ENCODE assay signal across 10 cellular contexts in genomic region chr12:94147377-94147990, GRCh38. TPM values are rescaled to one million over a fixed set of nuclear protein-coding genes. Genes with fewer than 3 reads are reported as not detected.
DNase-seq lines count a peak whose midpoint lies in the region; ATAC-seq, FAIRE-seq and TF ChIP-seq lines count a peak whose summit lies in the region.
"Had no signal": no experiment of that assay in that cellular context is flagged by ENCODE, and none has a peak within 500 bp of the region (broad histone marks: within the 10 kb centered on the region; RNA-seq: fewer than 3 reads in every experiment).

No MANE protein-coding gene starts in this region.

- no peaks in the 10 kb centered on the region for H3K79me1 ChIP-seq in H1 (ENCODE audit: low read depth, low read length)
- H3K79me1 ChIP-seq in trophoblast cell (ENCODE audit: low read length): no peaks in the 10 kb centered on the region

- H2BK15ac ChIP-seq in H1 (ENCODE audit: low read length): no peak overlapping the region

- H3K27me3 ChIP-seq in DOHH2 (ENCODE audit: control insufficient read depth, low read length) (peaks cover 88% of the 10 kb centered on the region), Loucy (ENCODE audit: insufficient read depth, low read length, poor library complexity, severe bottlenecking) (no peaks in the 10 kb centered on the region), H1 (replicated peaks in 1 of 4; ENCODE audit: control insufficient read depth in 3 of 4, extremely low read depth in 1 of 4, insufficient read depth in 3 of 4, low read length in 3 of 4) (peaks cover 42 to 67% (median 56%) of the 10 kb centered on the region in 4 experiments), trophoblast cell (ENCODE audit: insufficient read depth, low read length) (peaks cover 38% of the 10 kb centered on the region)

- DNase-seq in H1 (ENCODE audit: low read depth in 1 of 2, low spot score in 2 of 2) (peak in 1 of 2 experiments; percentile 41), trophoblast cell (no peak), inferior parietal cortex (ENCODE audit: extremely low spot score) (no peak), NCI-H146 treated with DMSO at 0.1 percent for 48 hours (lab: John Stamatoyannopoulos, UW; ENCODE audit: unreplicated experiment) (no peak), caudate nucleus (lab: John Stamatoyannopoulos, UW) (no peak)
- DNase-seq: NCI-H226 had no signal

- H4K91ac ChIP-seq in H1 (replicated peaks; ENCODE audit: insufficient read length, low read length): no peak overlapping the region
- H4K91ac ChIP-seq in trophoblast cell (ENCODE audit: low read depth, low read length): no peak overlapping the region

- 0 out of 2 replicates have a peak, but pooled peaks cover 3% of the 10 kb centered on the region for H4K20me1 ChIP-seq in DOHH2 (ENCODE audit: control insufficient read depth, insufficient read depth, low read depth, low read length)
- no peaks in the 10 kb centered on the region for H4K20me1 ChIP-seq in Loucy (ENCODE audit: insufficient read depth, low read length, poor library complexity, severe bottlenecking)
- peaks cover 0 to 3% of the 10 kb centered on the region in 2 experiments for H4K20me1 ChIP-seq in H1 (replicated peaks in 1 of 2; ENCODE audit: control insufficient read depth in 1 of 2, insufficient read depth in 2 of 2, low read length in 2 of 2)

- H3K36me3 ChIP-seq in DOHH2 (ENCODE audit: control insufficient read depth, low read length) (no peaks in the 10 kb centered on the region), Loucy (ENCODE audit: insufficient read depth, low read length) (no peaks in the 10 kb centered on the region), H1 (ENCODE audit: control insufficient read depth in 2 of 4, insufficient read depth in 4 of 4, low read length in 3 of 4) (no peaks in the 10 kb centered on the region; a peak in 1 of 8 replicates), trophoblast cell (ENCODE audit: control insufficient read depth in 1 of 2, insufficient read depth in 2 of 2, low read length in 2 of 2) (no peaks in the 10 kb centered on the region)

- H3K14ac ChIP-seq in H1 (ENCODE audit: insufficient read length): no peak overlapping the region
- H3K14ac ChIP-seq in trophoblast cell (ENCODE audit: low read length): no peak overlapping the region

- H3K27ac ChIP-seq in DOHH2 (ENCODE audit: low read depth, low read length) (no peak overlapping the region), H1 (ENCODE audit: low read depth, low read length) (no peak overlapping the region), trophoblast cell (ENCODE audit: low read depth, low read length) (no peak overlapping the region), caudate nucleus (ENCODE audit: low read depth, low read length) (no peak overlapping the region)

- H2BK5ac ChIP-seq in H1 (ENCODE audit: low read depth, low read length) (no peak overlapping the region), trophoblast cell (ENCODE audit: low read depth, low read length, poor library complexity) (no peak overlapping the region)

- H2BK12ac ChIP-seq in H1 (ENCODE audit: low read depth, low read length) (no peak overlapping the region), trophoblast cell (ENCODE audit: low read length) (no peak overlapping the region)

- POLR2A ChIA-PET in H1 (lab: Charles Lee; ENCODE audit: partially characterized antibody): no interaction called here

- H2AK5ac ChIP-seq in H1 (ENCODE audit: low read depth, low read length) (no peak overlapping the region), trophoblast cell (ENCODE audit: low read length) (no peak overlapping the region)

- whole genome bisulfite sequencing in H1 (ENCODE audit: extremely low coverage in 1 of 2, insufficient coverage in 1 of 2, insufficient read length in 1 of 2, insufficient replicate concordance in 2 of 2, low coverage in 1 of 2, low lambda C conversion rate in 2 of 2, missing lambda C conversion rate in 1 of 2), 2 experiments: 53% methylated on average over 13 of the region's 13 CpGs; no CpG with 5 or more reads in 1 of the 2 experiments
- no CpG with 5 or more reads among the region's 13 CpGs for WGBS in trophoblast cell (ENCODE audit: extremely low coverage, insufficient coverage, insufficient read length)

- H2BK120ac ChIP-seq in H1 (replicated peaks; ENCODE audit: low read depth, low read length) (no peak overlapping the region), trophoblast cell (ENCODE audit: insufficient read depth, low read length, poor library complexity) (no peak overlapping the region)

- H3K4me2 ChIP-seq in DOHH2 (ENCODE audit: low read length) (peak overlapping the region; percentile 85), Loucy (ENCODE audit: low read depth, low read length, poor library complexity, severe bottlenecking) (peak overlapping the region; percentile 67), H1 (ENCODE audit: insufficient read depth in 1 of 2, low read depth in 2 of 2, low read length in 2 of 2) (peak overlapping the region; percentile 84 to 90), trophoblast cell (ENCODE audit: low read length) (peak overlapping the region; percentile 95)

- no peak overlapping the region for H3K4ac ChIP-seq in H1 (replicated peaks; ENCODE audit: insufficient read length, low read depth, low read length)
- no peak overlapping the region for H3K4ac ChIP-seq in trophoblast cell (ENCODE audit: low read depth, low read length)

- H3K9me3 ChIP-seq in DOHH2 (ENCODE audit: control insufficient read depth, insufficient read depth, low read length): no peaks in the 10 kb centered on the region
- no peaks in the 10 kb centered on the region for H3K9me3 ChIP-seq in Loucy (ENCODE audit: insufficient read depth, low read depth, low read length)
- H3K9me3 ChIP-seq in H1 (ENCODE audit: insufficient read depth in 2 of 2, low read depth in 1 of 2, low read length in 1 of 2): no peaks in the 10 kb centered on the region
- peaks cover 5% of the 10 kb centered on the region for H3K9me3 ChIP-seq in trophoblast cell (ENCODE audit: insufficient read depth, low read depth, low read length)

- 0 out of 2 replicates have a peak overlapping the region, but pooled peaks have one; percentile 87 for H2AFZ ChIP-seq in Loucy (ENCODE audit: low read length)
- no peak overlapping the region for H2AFZ ChIP-seq in H1 (ENCODE audit: low read length)
- no peak overlapping the region for H2AFZ ChIP-seq in trophoblast cell (ENCODE audit: insufficient read depth, low read length, poor library complexity)

- H3K23me2 ChIP-seq in H1 (ENCODE audit: low read depth, low read length): peaks cover 16% of the 10 kb centered on the region; the same call in 1 of the 2 replicates

- no peak for TF ChIP-seq RAD21 in H1 (IDR thresholded peaks at IDR 0.05 in 1 of 2, conservative IDR thresholded peaks at IDR 0.05 in 1 of 2; ENCODE audit: low read depth in 2 of 2, low read length in 2 of 2)

- no peak for FAIRE-seq in H1 (lab: Jason Lieb, UNC)
- FAIRE-seq: urothelium cell line had no signal

- TF ChIP-seq CTCF in DOHH2 (IDR thresholded peaks at IDR 0.05; ENCODE audit: low read depth, low read length, poor library complexity, severe bottlenecking) (no peak), Loucy (conservative IDR thresholded peaks at IDR 0.05; ENCODE audit: low read length) (no peak), H1 (IDR thresholded peaks at IDR 0.05; ENCODE audit: control extremely low read depth in 1 of 3, insufficient read depth in 1 of 3, low read depth in 1 of 3, low read length in 3 of 3) (no peak)

- H3F3A ChIP-seq in DOHH2 (ENCODE audit: control insufficient read depth, insufficient read depth) (peaks cover 21% of the 10 kb centered on the region), Loucy (ENCODE audit: low read depth) (no peaks in the 10 kb centered on the region; the same call in 1 of the 2 replicates)

- ATAC-seq in HG03039 (IDR thresholded peaks at IDR 0.05; ENCODE audit: unreplicated experiment): no peak

- peak overlapping the region; percentile 78 for H3K4me3 ChIP-seq in DOHH2 (ENCODE audit: low read length)
- peak overlapping the region; percentile 80 for H3K4me3 ChIP-seq in Loucy (ENCODE audit: low read length, poor library complexity, severe bottlenecking)
- peak overlapping the region; percentile 41 to 70 (median 56); a peak in 7 of 8 replicates for H3K4me3 ChIP-seq in H1 (ENCODE audit: extremely low read depth in 1 of 4, insufficient read depth in 2 of 4, low read depth in 3 of 4, low read length in 4 of 4)
- no peak overlapping the region for H3K4me3 ChIP-seq in trophoblast cell (ENCODE audit: low read depth, low read length)

- peak overlapping the region; percentile 47 for H3K9ac ChIP-seq in Loucy (ENCODE audit: low read depth, low read length, poor library complexity, severe bottlenecking)
- no peak overlapping the region for H3K9ac ChIP-seq in H1 (replicated peaks in 1 of 4; ENCODE audit: extremely low read depth in 1 of 4, low read depth in 3 of 4, low read length in 3 of 4)
- H3K9ac ChIP-seq in trophoblast cell (ENCODE audit: low read length): no peak overlapping the region

- H3K9me2 ChIP-seq in DOHH2 (replicated peaks; ENCODE audit: control insufficient read depth, low read length) (no peaks in the 10 kb centered on the region), Loucy (replicated peaks; ENCODE audit: low read depth, low read length) (no peaks in the 10 kb centered on the region)

- H4K12ac ChIP-seq in trophoblast cell (ENCODE audit: low read depth, low read length): no peak overlapping the region

- H4K5ac ChIP-seq in H1 (ENCODE audit: insufficient read length, low read depth, low read length): no peak overlapping the region

- no peak overlapping the region for H4K8ac ChIP-seq in H1 (ENCODE audit: extremely low read depth, insufficient read depth, low read length)
- H4K8ac ChIP-seq in trophoblast cell (ENCODE audit: low read depth, low read length): no peak overlapping the region

- H2BK20ac ChIP-seq in H1 (ENCODE audit: low read length): no peak overlapping the region

- H3K23ac ChIP-seq in H1 (ENCODE audit: insufficient read length) (no peak overlapping the region), trophoblast cell (ENCODE audit: low read length) (no peak overlapping the region)

- no peak for TF ChIP-seq POLR2A in H1 (IDR thresholded peaks at IDR 0.05; ENCODE audit: control extremely low read depth in 1 of 2, low read depth in 2 of 2, low read length in 2 of 2)

- CTCF ChIA-PET in H1 (lab: Charles Lee; ENCODE audit: partially characterized antibody): interaction anchor here (1.0 kb wide), 2 partner anchors 13 to 157 kb away, joined by 3 read pairs; no protein-coding TSS in a partner anchor

- no peak overlapping the region for H3K56ac ChIP-seq in H1 (replicated peaks; ENCODE audit: insufficient read length, low read depth, low read length)

- H3K79me2 ChIP-seq in DOHH2 (ENCODE audit: control insufficient read depth, low read length): no peaks in the 10 kb centered on the region
- peaks cover 21% of the 10 kb centered on the region; the same call in 1 of the 2 replicates for H3K79me2 ChIP-seq in Loucy (ENCODE audit: insufficient read depth, low read length)
- no peaks in the 10 kb centered on the region for H3K79me2 ChIP-seq in H1 (ENCODE audit: control insufficient read depth in 1 of 2, insufficient read depth in 2 of 2, low read length in 2 of 2)
- no peaks in the 10 kb centered on the region for H3K79me2 ChIP-seq in trophoblast cell (ENCODE audit: control insufficient read depth, insufficient read depth, low read length, poor library complexity)

- H3K4me1 ChIP-seq in DOHH2 (ENCODE audit: control insufficient read depth, low read length) (peaks cover 47% of the 10 kb centered on the region), Loucy (ENCODE audit: insufficient read depth, low read length, poor library complexity, severe bottlenecking) (peaks cover 43% of the 10 kb centered on the region), H1 (replicated peaks in 1 of 4; ENCODE audit: control insufficient read depth in 3 of 4, insufficient read depth in 4 of 4, low read length in 3 of 4) (peaks cover 4 to 24% (median 14%) of the 10 kb centered on the region in 4 experiments), trophoblast cell (ENCODE audit: control insufficient read depth in 1 of 2, insufficient read depth in 2 of 2, low read length in 2 of 2) (peaks cover 14 to 16% of the 10 kb centered on the region in 2 experiments)

- no peak overlapping the region for H3K18ac ChIP-seq in H1 (ENCODE audit: extremely low read depth, low read length)
- H3K18ac ChIP-seq in trophoblast cell (ENCODE audit: low read length): no peak overlapping the region

- TF ChIP-seq EP300 in H1 (IDR thresholded peaks at IDR 0.05; ENCODE audit: borderline replicate concordance in 1 of 2, low read depth in 2 of 2, low read length in 2 of 2): no peak

RNA-seq across cellular contexts. Expression of gene PLXNC1, which starts 0.9 kb away (rescaled TPM):
- total RNA-seq in H1 (2021; fragmentation: NEBNext Ultra II Directional; extraction: Animal tissue kit (Norgen Biotek cat#: 25700)): 1.3 and 2.0 TPM in 2 replicates
- 0.83 and 0.86 TPM in 2 replicates for polyA plus RNA-seq in H1 (2011; rRNA removed)
- 0.80 TPM for polyA plus RNA-seq in H1 (2011; cell fraction: cytosol; rRNA removed)
- polyA plus RNA-seq in H1 (2011; cell fraction: nucleus; rRNA removed): 1.4 TPM
- polyA plus RNA-seq in H1 (2012, experiment 1 of 2): 1.6 to 2.5 TPM (median 1.8 TPM) in 4 replicates
- 0.08 TPM for polyA plus RNA-seq in H1 (2012, experiment 2 of 2)
- polyA plus RNA-seq in H1 (2013, experiment 1 of 2): 1.2 TPM
- polyA plus RNA-seq in H1 (2013, experiment 2 of 2): 1.1 TPM
- polyA minus RNA-seq in H1 (2011; rRNA and poly(A)+ RNA removed): 3.0 and 5.2 TPM in 2 replicates
- 0.81 TPM for polyA minus RNA-seq in H1 (2011; cell fraction: cytosol; rRNA and poly(A)+ RNA removed)
- polyA minus RNA-seq in H1 (2011; cell fraction: nucleus; rRNA and poly(A)+ RNA removed): 6.7 TPM
- polyA plus RNA-seq in trophoblast cell (2013): 0.21 and 0.22 TPM in 2 replicates
